ENCODE assay signal across 22 cellular contexts in genomic region chr9:25322138-25322537, GRCh38.
DNase-seq lines count a peak whose midpoint lies in the region; ATAC-seq and TF ChIP-seq lines count a peak whose summit lies in the region.
"Had no signal": no experiment of that assay in that cellular context is flagged by ENCODE, and none has a peak within 500 bp of the region (broad histone marks: within the 10 kb centered on the region; RNA-seq: fewer than 3 reads in every experiment).

No MANE protein-coding gene starts in this region.

- intact Hi-C loops in aorta (cut with DNase I), result no loop called here

- H3K9me3 ChIP-seq in aorta (ENCODE audit: control insufficient read depth, low read length), result no peaks in the 10 kb centered on the region
- H3K9me3 ChIP-seq: A549; BE2C; BLaER1 treated with 17β-estradiol and CSF1 and Interleukin-3, amounts not matched to agents 10 nM and 100 nM had no signal

- no peak for ATAC-seq in GM21717 (IDR thresholded peaks at IDR 0.05; ENCODE audit: unreplicated experiment)
- no peak for ATAC-seq in aorta (ENCODE audit: low FRiP score)
- ATAC-seq: A549, GM12878, GM23338 had no signal

- H3K27ac ChIP-seq in C4-2B (no peak overlapping the region), aorta (ENCODE audit: low read depth in 1 of 2, low read length in 2 of 2) (no peak overlapping the region)
- H3K27ac ChIP-seq: A549; BLaER1 treated with 17β-estradiol and CSF1 and Interleukin-3, amounts not matched to agents 10 nM and 100 nM had no signal

- H3K36me3 ChIP-seq in aorta (ENCODE audit: control insufficient read depth in 1 of 2, insufficient read depth in 2 of 2, low read length in 1 of 2), result no peaks in the 10 kb centered on the region
- H3K36me3 ChIP-seq: BE2C; BLaER1 treated with 17β-estradiol and CSF1 and Interleukin-3, amounts not matched to agents 10 nM and 100 nM had no signal

- 76 to 81% methylated on average over 8 of the region's 8 CpGs for WGBS in aorta, 2 donors

- no peaks in the 10 kb centered on the region for H3K4me1 ChIP-seq in aorta (ENCODE audit: control insufficient read depth in 1 of 2, insufficient read depth in 2 of 2, low read length in 2 of 2)
- H3K4me1 ChIP-seq: A549; BE2C; BLaER1 treated with 17β-estradiol and CSF1 and Interleukin-3, amounts not matched to agents 10 nM and 100 nM had no signal

- TF ChIP-seq CTCF in C4-2B (conservative IDR thresholded peaks at IDR 0.05) (peak; percentile 17; the same call in 1 of the 2 replicates), LNCaP clone FGC (IDR thresholded peaks at IDR 0.05; ENCODE audit: control insufficient read depth, extremely low read depth, insufficient read depth) (peak; percentile 52)

- H3K27me3 ChIP-seq in aorta (ENCODE audit: control insufficient read depth in 1 of 2, insufficient read depth in 2 of 2, low read length in 1 of 2), result no peaks in the 10 kb centered on the region
- H3K27me3 ChIP-seq: BE2C; BLaER1 treated with 17β-estradiol and CSF1 and Interleukin-3, amounts not matched to agents 10 nM and 100 nM had no signal

- H3K4me3 ChIP-seq in LNCaP clone FGC (ENCODE audit: low read depth, low read length) (no peak overlapping the region), aorta (ENCODE audit: low read length in 2 of 2) (no peak overlapping the region)
- H3K4me3 ChIP-seq: A549; BLaER1 treated with 17β-estradiol and CSF1 and Interleukin-3, amounts not matched to agents 10 nM and 100 nM; GM12878; GM23338 had no signal

- no peak for DNase-seq in LNCaP clone FGC (ENCODE audit: low read depth)
- peak; percentile 6 for DNase-seq in left kidney (ENCODE audit: low read depth, low spot score)
- DNase-seq in HCEC 1CT, result no peak
- DNase-seq in aorta, result no peak
- DNase-seq: 8988T; ACHN; AML-193; BE2C; Calu3; CD4-positive, alpha-beta memory T cell; COR-L47; DMS79; EL; GDM1; H9; HFFc6 had no signal
